ENCODE assay signal across 15 cellular contexts in genomic region chr3:122982202-122983185, GRCh38. TPM values are rescaled to one million over a fixed set of nuclear protein-coding genes. Genes with fewer than 3 reads are reported as not detected.
DNase-seq lines count a peak whose midpoint lies in the region; ATAC-seq, FAIRE-seq and TF ChIP-seq lines count a peak whose summit lies in the region.
"Had no signal": no experiment of that assay in that cellular context is flagged by ENCODE, and none has a peak within 500 bp of the region (broad histone marks: within the 10 kb centered on the region; RNA-seq: fewer than 3 reads in every experiment).

No MANE protein-coding gene starts in this region.

- DNase-seq in ACHN (peak; percentile 6), cerebellum (ENCODE audit: low spot score) (peak; percentile 55), medulla oblongata (ENCODE audit: extremely low spot score) (peak; percentile 84), D721Med (ENCODE audit: insufficient read length, low spot score) (no peak)
- no peak for DNase-seq in stimulated activated naive CD4-positive, alpha-beta T cell (lab: John Stamatoyannopoulos, UW)
- DNase-seq: activated CD8-positive, alpha-beta memory T cell treated with anti-CD3 and anti-CD28 coated beads, Interleukin-2, amount 50 U/mL, for 4 hours; NCI-H1105 treated with DMSO at 0.1 percent for 48 hours; ovary; stimulated activated CD4-positive, alpha-beta T cell treated with anti-CD3 and anti-CD28 coated beads, Interleukin-4, amount 100 ng/mL, for 4 hours had no signal

- peaks cover 71% of the 10 kb centered on the region for H3K4me1 ChIP-seq in HUES48 (ENCODE audit: control insufficient read depth, insufficient read depth, low read length)

- H3K27me3 ChIP-seq in HUES48 (ENCODE audit: control insufficient read depth, insufficient read depth, low read length), result no peaks in the 10 kb centered on the region
- H3K27me3 ChIP-seq: ovary had no signal

- TF ChIP-seq CTCF in D721Med (IDR thresholded peaks at IDR 0.05; ENCODE audit: insufficient read depth, missing control alignments), result no peak

- ATAC-seq in GM19351 (IDR thresholded peaks at IDR 0.05; ENCODE audit: unreplicated experiment) (no peak), HG03135 (IDR thresholded peaks at IDR 0.05; ENCODE audit: unreplicated experiment) (no peak)

- no peak overlapping the region for H3K9ac ChIP-seq in HUES48 (ENCODE audit: low read depth, low read length)

- no peak for FAIRE-seq in D721Med (lab: Jason Lieb, UNC)
- FAIRE-seq: keratinocyte had no signal

- no peak overlapping the region for H3K4me3 ChIP-seq in HUES48 (ENCODE audit: low read depth, low read length)
- H3K4me3 ChIP-seq: ovary had no signal

- peak overlapping the region; percentile 70 for H3K27ac ChIP-seq in HUES48 (ENCODE audit: low read depth, low read length)
- H3K27ac ChIP-seq: C4-2B, epithelial cell of prostate, ovary had no signal

- H3K9me3 ChIP-seq in HUES48 (ENCODE audit: control insufficient read depth, insufficient read depth, low read length), result no peaks in the 10 kb centered on the region
- H3K9me3 ChIP-seq: ovary had no signal

- no peaks in the 10 kb centered on the region for H3K36me3 ChIP-seq in HUES48 (ENCODE audit: control insufficient read depth, insufficient read depth, low read length)
- H3K36me3 ChIP-seq: ovary had no signal

- in situ Hi-C loops in ACHN (cut with HindIII; ENCODE audit: low pct_ligation_motif_present, low pct_unique_long_range_greater_than_20kb, low sequenced_read_pairs), result no loop called here

RNA-seq across cellular contexts. Expression of gene SEMA5B, which starts 45.1 kb away (rescaled TPM):
- 24.8 TPM for total RNA-seq in cerebellum

Comparison
In these comparisons a context has a peak if more than half of its experiments do, and no peak if none do; other contexts are left out.
1. DNase-seq: peak in ACHN (single experiment), cerebellum (single experiment) and medulla oblongata (single experiment); none in stimulated activated naive CD4-positive, alpha-beta T cell (0 of 6) and D721Med (single experiment).